1 cellular context compared by ENCODE assay signal in genomic region chr13:114288157-114288591, GRCh38.
TF ChIP-seq lines count a peak whose summit lies in the region.

No MANE protein-coding gene starts in this region.

TF ChIP-seq in WTC11, 78 proteins besides CTCF, POLR2A, EP300 and RAD21 (continued from another document):
- TF ChIP-seq ZNF281 (CRISPR knock-in tag; IDR thresholded peaks at IDR 0.05) (no peak), PRRX2 (CRISPR knock-in tag; IDR thresholded peaks at IDR 0.05) (no peak), SMAD4 (CRISPR knock-in tag; IDR thresholded peaks at IDR 0.05) (no peak), HMGA2 (CRISPR knock-in tag; IDR thresholded peaks at IDR 0.05) (no peak), ZNF532 (CRISPR knock-in tag; IDR thresholded peaks at IDR 0.05; ENCODE audit: borderline replicate concordance) (no peak), MYBL2 (CRISPR knock-in tag; IDR thresholded peaks at IDR 0.05) (no peak), OVOL2 (CRISPR knock-in tag; IDR thresholded peaks at IDR 0.05; ENCODE audit: borderline replicate concordance) (no peak), ESRRA (CRISPR knock-in tag; IDR thresholded peaks at IDR 0.05; ENCODE audit: borderline replicate concordance) (no peak), ZNF396 (CRISPR knock-in tag; IDR thresholded peaks at IDR 0.05; ENCODE audit: borderline replicate concordance) (no peak), MAX (CRISPR knock-in tag; IDR thresholded peaks at IDR 0.05) (no peak)
- TF ChIP-seq, protein P1, sequence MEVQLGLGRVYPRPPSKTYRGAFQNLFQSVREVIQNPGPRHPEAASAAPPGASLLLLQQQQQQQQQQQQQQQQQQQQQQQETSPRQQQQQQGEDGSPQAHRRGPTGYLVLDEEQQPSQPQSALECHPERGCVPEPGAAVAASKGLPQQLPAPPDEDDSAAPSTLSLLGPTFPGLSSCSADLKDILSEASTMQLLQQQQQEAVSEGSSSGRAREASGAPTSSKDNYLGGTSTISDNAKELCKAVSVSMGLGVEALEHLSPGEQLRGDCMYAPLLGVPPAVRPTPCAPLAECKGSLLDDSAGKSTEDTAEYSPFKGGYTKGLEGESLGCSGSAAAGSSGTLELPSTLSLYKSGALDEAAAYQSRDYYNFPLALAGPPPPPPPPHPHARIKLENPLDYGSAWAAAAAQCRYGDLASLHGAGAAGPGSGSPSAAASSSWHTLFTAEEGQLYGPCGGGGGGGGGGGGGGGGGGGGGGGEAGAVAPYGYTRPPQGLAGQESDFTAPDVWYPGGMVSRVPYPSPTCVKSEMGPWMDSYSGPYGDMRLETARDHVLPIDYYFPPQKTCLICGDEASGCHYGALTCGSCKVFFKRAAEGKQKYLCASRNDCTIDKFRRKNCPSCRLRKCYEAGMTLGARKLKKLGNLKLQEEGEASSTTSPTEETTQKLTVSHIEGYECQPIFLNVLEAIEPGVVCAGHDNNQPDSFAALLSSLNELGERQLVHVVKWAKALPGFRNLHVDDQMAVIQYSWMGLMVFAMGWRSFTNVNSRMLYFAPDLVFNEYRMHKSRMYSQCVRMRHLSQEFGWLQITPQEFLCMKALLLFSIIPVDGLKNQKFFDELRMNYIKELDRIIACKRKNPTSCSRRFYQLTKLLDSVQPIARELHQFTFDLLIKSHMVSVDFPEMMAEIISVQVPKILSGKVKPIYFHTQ (CRISPR knock-in tag; IDR thresholded peaks at IDR 0.05): no peak
- TF ChIP-seq, protein P2, sequence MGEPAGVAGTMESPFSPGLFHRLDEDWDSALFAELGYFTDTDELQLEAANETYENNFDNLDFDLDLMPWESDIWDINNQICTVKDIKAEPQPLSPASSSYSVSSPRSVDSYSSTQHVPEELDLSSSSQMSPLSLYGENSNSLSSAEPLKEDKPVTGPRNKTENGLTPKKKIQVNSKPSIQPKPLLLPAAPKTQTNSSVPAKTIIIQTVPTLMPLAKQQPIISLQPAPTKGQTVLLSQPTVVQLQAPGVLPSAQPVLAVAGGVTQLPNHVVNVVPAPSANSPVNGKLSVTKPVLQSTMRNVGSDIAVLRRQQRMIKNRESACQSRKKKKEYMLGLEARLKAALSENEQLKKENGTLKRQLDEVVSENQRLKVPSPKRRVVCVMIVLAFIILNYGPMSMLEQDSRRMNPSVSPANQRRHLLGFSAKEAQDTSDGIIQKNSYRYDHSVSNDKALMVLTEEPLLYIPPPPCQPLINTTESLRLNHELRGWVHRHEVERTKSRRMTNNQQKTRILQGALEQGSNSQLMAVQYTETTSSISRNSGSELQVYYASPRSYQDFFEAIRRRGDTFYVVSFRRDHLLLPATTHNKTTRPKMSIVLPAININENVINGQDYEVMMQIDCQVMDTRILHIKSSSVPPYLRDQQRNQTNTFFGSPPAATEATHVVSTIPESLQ (CRISPR knock-in tag; IDR thresholded peaks at IDR 0.05): no peak
- TF ChIP-seq, protein P3, sequence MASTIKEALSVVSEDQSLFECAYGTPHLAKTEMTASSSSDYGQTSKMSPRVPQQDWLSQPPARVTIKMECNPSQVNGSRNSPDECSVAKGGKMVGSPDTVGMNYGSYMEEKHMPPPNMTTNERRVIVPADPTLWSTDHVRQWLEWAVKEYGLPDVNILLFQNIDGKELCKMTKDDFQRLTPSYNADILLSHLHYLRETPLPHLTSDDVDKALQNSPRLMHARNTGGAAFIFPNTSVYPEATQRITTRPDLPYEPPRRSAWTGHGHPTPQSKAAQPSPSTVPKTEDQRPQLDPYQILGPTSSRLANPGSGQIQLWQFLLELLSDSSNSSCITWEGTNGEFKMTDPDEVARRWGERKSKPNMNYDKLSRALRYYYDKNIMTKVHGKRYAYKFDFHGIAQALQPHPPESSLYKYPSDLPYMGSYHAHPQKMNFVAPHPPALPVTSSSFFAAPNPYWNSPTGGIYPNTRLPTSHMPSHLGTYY (CRISPR knock-in tag; IDR thresholded peaks at IDR 0.05): no peak
